Comparison of ENCODE assay signal across 14 cellular contexts in genomic region chr7:141752634-141753033, GRCh38. TPM values are rescaled to one million over a fixed set of nuclear protein-coding genes. Genes with fewer than 3 reads are reported as not detected.
DNase-seq lines count a peak whose midpoint lies in the region; ATAC-seq, FAIRE-seq and TF ChIP-seq lines count a peak whose summit lies in the region.
"Had no signal": no experiment of that assay in that cellular context is flagged by ENCODE, and none has a peak within 500 bp of the region (broad histone marks: within the 10 kb centered on the region; RNA-seq: fewer than 3 reads in every experiment).

No MANE protein-coding gene starts in this region.

- no peak for FAIRE-seq in D721Med (lab: Jason Lieb, UNC)
- no peak for FAIRE-seq in HTR-8/SVneo (lab: Jason Lieb, UNC)

- H3K27ac ChIP-seq in lower lobe of right lung = no peak overlapping the region
- H3K27ac ChIP-seq: stomach had no signal

- ATAC-seq in lower lobe of right lung (no peak), HG03196 (IDR thresholded peaks at IDR 0.05; ENCODE audit: unreplicated experiment) (no peak), HG02970 (IDR thresholded peaks at IDR 0.05; ENCODE audit: low FRiP score, unreplicated experiment) (no peak)
- ATAC-seq: naive thymus-derived CD4-positive, alpha-beta T cell had no signal

- H3K36me3 ChIP-seq in lower lobe of right lung = peaks cover 100% of the 10 kb centered on the region

- intact Hi-C loops in lower lobe of right lung (cut with DNase I) = no loop called here

- no peaks in the 10 kb centered on the region for H3K27me3 ChIP-seq in lower lobe of right lung (ENCODE audit: low read depth)
- H3K27me3 ChIP-seq: stomach had no signal

- in situ Hi-C loops in KBM-7 (cut with MboI; ENCODE audit: low pct_unique_long_range_greater_than_20kb, low sequenced_read_pairs) (no loop called here), astrocyte of the spinal cord (cut with HindIII; ENCODE audit: low sequenced_read_pairs) (no loop called here)

- DNase-seq in D721Med (ENCODE audit: insufficient read length, low spot score) (no peak), KBM-7 (peak; percentile 12), astrocyte of the spinal cord (ENCODE audit: low read depth, low spot score) (no peak), lower lobe of right lung (no peak), amniotic stem cell (lab: John Stamatoyannopoulos, UW) (no peak), HTR-8/SVneo (ENCODE audit: insufficient read length, low spot score) (no peak)
- DNase-seq: activated naive CD4-positive, alpha-beta T cell; effector CD4-positive, alpha-beta T cell; naive thymus-derived CD4-positive, alpha-beta T cell; NCI-H1105 treated with DMSO at 0.1 percent for 48 hours; RPMI8226; stomach had no signal

- peaks cover 29% of the 10 kb centered on the region for H3K9me3 ChIP-seq in lower lobe of right lung

- H3K4me3 ChIP-seq in astrocyte of the spinal cord (ENCODE audit: low read depth, low read length) (no peak overlapping the region), lower lobe of right lung (no peak overlapping the region)
- H3K4me3 ChIP-seq: stomach had no signal

- no peaks in the 10 kb centered on the region for H3K4me1 ChIP-seq in lower lobe of right lung
- H3K4me1 ChIP-seq: stomach had no signal

- peak; percentile 31 for TF ChIP-seq CTCF in D721Med (IDR thresholded peaks at IDR 0.05; ENCODE audit: insufficient read depth, missing control alignments)
- TF ChIP-seq CTCF in astrocyte of the spinal cord (IDR thresholded peaks at IDR 0.05; ENCODE audit: low read depth, low read length) = peak; percentile 29
- peak; percentile 12 for TF ChIP-seq CTCF in lower lobe of right lung (IDR thresholded peaks at IDR 0.05)

RNA-seq across cellular contexts. Expression of gene TAS2R3, which starts 11.3 kb away (rescaled TPM):
- total RNA-seq in lower lobe of right lung = 1.4 TPM

RNA-seq across cellular contexts. Expression of gene SSBP1, which starts 14.5 kb away (rescaled TPM):
- 65.2 TPM for total RNA-seq in lower lobe of right lung

RNA-seq across cellular contexts. Expression of gene TAS2R4, which starts 23.8 kb away (rescaled TPM):
- 2.0 TPM for total RNA-seq in lower lobe of right lung

RNA-seq across cellular contexts. Expression of gene TAS2R5, which starts 37.4 kb away (rescaled TPM):
- 2.2 TPM for total RNA-seq in lower lobe of right lung

RNA-seq across cellular contexts. Expression of gene WEE2, which starts 44.5 kb away (rescaled TPM):
- total RNA-seq in lower lobe of right lung = not detected
